ENCODE assay signal across 8 cellular contexts in genomic region chr17:59154335-59154720, GRCh38. TPM values are rescaled to one million over a fixed set of nuclear protein-coding genes. Genes with fewer than 3 reads are reported as not detected.
A peak's percentile ranks its signal among the peaks of the same experiment; 100 is the strongest.
DNase-seq lines count a peak whose midpoint lies in the region; ATAC-seq and TF ChIP-seq lines count a peak whose summit lies in the region.

No MANE protein-coding gene starts in this region.

- intact Hi-C loops in posterior vena cava (cut with DNase I), result no loop called here

- POLR2A ChIA-PET in activated CD8-positive, alpha-beta T cell treated with anti-CD3 and anti-CD28 coated beads, Interleukin-2, amount 10 ng/mL, durations not matched to agents 7 days and 5 days (lab: Charles Lee), result interaction anchor here (0.6 to 5.2 kb wide), 6 partner anchors 9 to 811 kb away, joined by 3 to 48 read pairs (median 7); partner anchors contain the start of genes CLTC and TRIM37

- CTCF ChIA-PET in activated CD8-positive, alpha-beta T cell treated with anti-CD3 and anti-CD28 coated beads, Interleukin-2, amount 10 ng/mL, durations not matched to agents 7 days and 5 days (lab: Charles Lee), result interaction anchor here (1.7 kb wide), 1 partner anchor 12 kb away, joined by 6 read pairs; no protein-coding TSS in a partner anchor

- no peaks in the 10 kb centered on the region for H3K9me3 Mint-ChIP-seq in activated CD8-positive, alpha-beta T cell treated with anti-CD3 and anti-CD28 coated beads, Interleukin-2, amount 10 ng/mL, durations not matched to agents 7 days and 5 days (ENCODE audit: insufficient read depth)
- H3K9me3 Mint-ChIP-seq in glutamatergic neuron (ENCODE audit: unreplicated experiment), result peaks cover 3% of the 10 kb centered on the region

- H3K36me3 Mint-ChIP-seq in activated CD8-positive, alpha-beta T cell treated with anti-CD3 and anti-CD28 coated beads, Interleukin-2, amount 10 ng/mL, durations not matched to agents 7 days and 5 days (ENCODE audit: low read depth), result peaks cover 47% of the 10 kb centered on the region
- H3K36me3 Mint-ChIP-seq in glutamatergic neuron (ENCODE audit: unreplicated experiment), result no peaks in the 10 kb centered on the region

- H3K4me1 Mint-ChIP-seq in activated CD8-positive, alpha-beta T cell treated with anti-CD3 and anti-CD28 coated beads, Interleukin-2, amount 10 ng/mL, durations not matched to agents 7 days and 5 days (ENCODE audit: low read depth), result peaks cover 59% of the 10 kb centered on the region
- H3K4me1 Mint-ChIP-seq in glutamatergic neuron (ENCODE audit: low read depth, unreplicated experiment), result peaks cover 12% of the 10 kb centered on the region

- no peaks in the 10 kb centered on the region for H3K27me3 Mint-ChIP-seq in activated CD8-positive, alpha-beta T cell treated with anti-CD3 and anti-CD28 coated beads, Interleukin-2, amount 10 ng/mL, durations not matched to agents 7 days and 5 days (ENCODE audit: low read depth)
- no peaks in the 10 kb centered on the region for H3K27me3 Mint-ChIP-seq in glutamatergic neuron (ENCODE audit: unreplicated experiment)

- no peak overlapping the region for H3K4me3 Mint-ChIP-seq in activated CD8-positive, alpha-beta T cell treated with anti-CD3 and anti-CD28 coated beads, Interleukin-2, amount 10 ng/mL, durations not matched to agents 7 days and 5 days
- no peak overlapping the region for H3K4me3 Mint-ChIP-seq in glutamatergic neuron (ENCODE audit: unreplicated experiment)

- TF ChIP-seq CTCF in glutamatergic neuron (IDR thresholded peaks at IDR 0.05; ENCODE audit: partially characterized antibody, unreplicated experiment), result no peak

- ATAC-seq in activated CD8-positive, alpha-beta T cell treated with anti-CD3 and anti-CD28 coated beads, Interleukin-2, amount 10 ng/mL, durations not matched to agents 7 days and 5 days, result no peak
- no peak for ATAC-seq in GM21786 (IDR thresholded peaks at IDR 0.05; ENCODE audit: unreplicated experiment)

- H3K27ac Mint-ChIP-seq in activated CD8-positive, alpha-beta T cell treated with anti-CD3 and anti-CD28 coated beads, Interleukin-2, amount 10 ng/mL, durations not matched to agents 7 days and 5 days, result no peak overlapping the region
- no peak overlapping the region for H3K27ac Mint-ChIP-seq in glutamatergic neuron (ENCODE audit: unreplicated experiment)

- peak; percentile 68 to 71 for DNase-seq in NCI-H524 (lab: John Stamatoyannopoulos, UW)
- no peak for DNase-seq in NCI-H524 treated with DMSO at 0.1 percent for 48 hours (lab: John Stamatoyannopoulos, UW)
- peak; percentile 50 for DNase-seq in NCI-H1105 (lab: John Stamatoyannopoulos, UW)
- peak; percentile 59 for DNase-seq in activated CD8-positive, alpha-beta T cell treated with anti-CD3 and anti-CD28 coated beads, Interleukin-2, amount 10 ng/mL, durations not matched to agents 7 days and 5 days
- DNase-seq in glutamatergic neuron, result peak; percentile 65
- DNase-seq in posterior vena cava (ENCODE audit: low spot score), result peak; percentile 80
- DNase-seq in foreskin melanocyte, result no peak

RNA-seq across cellular contexts. Expression of gene SKA2, which starts 0.7 kb away (rescaled TPM):
- total RNA-seq in activated CD8-positive, alpha-beta T cell treated with anti-CD3 and anti-CD28 coated beads, Interleukin-2, amount 10 ng/mL, durations not matched to agents 7 days and 5 days, result 100 to 1,000 TPM; 105 to 121 TPM
- total RNA-seq in glutamatergic neuron (ENCODE audit: unreplicated experiment) (65.9 TPM), posterior vena cava (10 to 100 TPM; 28.9 to 33.4 TPM)

RNA-seq across cellular contexts. Expression of gene PRR11, which starts 1.2 kb away (rescaled TPM):
- total RNA-seq in activated CD8-positive, alpha-beta T cell treated with anti-CD3 and anti-CD28 coated beads, Interleukin-2, amount 10 ng/mL, durations not matched to agents 7 days and 5 days, result 10 to 100 TPM; 91.9 to 92.1 TPM
- total RNA-seq in glutamatergic neuron (ENCODE audit: unreplicated experiment) (9.6 TPM), posterior vena cava (1 to 10 TPM in 1 of 2 donors, under 1 TPM in 1; 0.81 to 2.0 TPM)

RNA-seq across cellular contexts. Expression of gene TRIM37, which starts 47.6 kb away (rescaled TPM):
- total RNA-seq in activated CD8-positive, alpha-beta T cell treated with anti-CD3 and anti-CD28 coated beads, Interleukin-2, amount 10 ng/mL, durations not matched to agents 7 days and 5 days, result 10 to 100 TPM; 25.4 to 28.8 TPM
- total RNA-seq in glutamatergic neuron (ENCODE audit: unreplicated experiment), result 35.6 TPM
- total RNA-seq in posterior vena cava, result 10 to 100 TPM; 19.7 to 19.8 TPM

RNA-seq across cellular contexts. Expression of gene SMG8, which starts 55.5 kb away (rescaled TPM):
- 10 to 100 TPM; 14.7 to 15.7 TPM for total RNA-seq in activated CD8-positive, alpha-beta T cell treated with anti-CD3 and anti-CD28 coated beads, Interleukin-2, amount 10 ng/mL, durations not matched to agents 7 days and 5 days
- total RNA-seq in glutamatergic neuron (ENCODE audit: unreplicated experiment), result 19.4 TPM
- 1 to 10 TPM; 6.9 to 8.2 TPM for total RNA-seq in posterior vena cava

Comparison
In these comparisons a context has a peak if more than half of its experiments do, and no peak if none do; other contexts are left out.
1. DNase-seq: peak in NCI-H524 (2 of 2), NCI-H1105 (single experiment), activated CD8-positive, alpha-beta T cell treated with anti-CD3 and anti-CD28 coated beads, Interleukin-2, amount 10 ng/mL, durations not matched to agents 7 days and 5 days (single experiment), glutamatergic neuron (single experiment) and posterior vena cava (single experiment); none in NCI-H524 treated with DMSO at 0.1 percent for 48 hours (single experiment) and foreskin melanocyte (single experiment).